ENCODE assay signal across 8 cellular contexts in the genomic region with DNA sequence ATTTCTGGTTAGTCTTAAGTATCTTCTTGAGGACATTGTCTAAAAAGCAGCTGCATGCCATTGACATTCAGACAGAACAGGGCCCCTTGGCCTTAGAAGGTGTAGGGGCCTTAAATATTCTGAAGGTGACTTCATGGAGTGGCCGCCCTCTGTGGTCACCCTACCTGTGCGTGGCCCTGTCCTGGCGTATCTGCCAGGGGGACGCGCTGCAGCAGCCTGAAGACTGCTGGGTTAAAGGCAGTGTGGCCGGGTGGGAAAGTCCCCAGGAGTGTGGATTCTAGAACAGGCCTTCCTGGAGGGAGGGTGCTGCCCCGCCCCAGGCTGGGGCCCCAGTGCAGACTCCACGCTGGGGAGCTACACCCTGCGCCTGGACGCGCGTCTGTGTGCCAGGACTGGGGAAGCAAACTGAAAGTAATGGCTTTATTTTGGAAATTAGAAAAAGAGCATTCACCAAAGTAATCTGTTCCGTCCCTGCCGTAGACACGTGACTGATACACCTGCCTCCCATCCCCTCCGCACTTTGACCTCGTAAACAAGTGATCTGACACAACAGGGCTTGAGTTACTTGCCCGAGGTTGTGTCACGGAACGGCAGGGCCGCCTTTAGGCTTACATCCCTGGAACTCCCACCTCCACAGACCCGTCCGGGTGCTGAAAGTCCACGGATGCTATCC. TPM values are rescaled to one million over a fixed set of nuclear protein-coding genes. Genes with fewer than 3 reads are reported as not detected.
A peak's percentile ranks its signal among the peaks of the same experiment; 100 is the strongest.
DNase-seq lines count a peak whose midpoint lies in the region; ATAC-seq and TF ChIP-seq lines count a peak whose summit lies in the region.

No MANE protein-coding gene starts in this region.

- no peaks in the 10 kb centered on the region for H3K9me2 ChIP-seq in MM.1S (replicated peaks; ENCODE audit: insufficient read depth, low read length)

- H4K20me1 ChIP-seq in MM.1S (ENCODE audit: insufficient read depth, low read length): no peaks in the 10 kb centered on the region

- peaks cover 13 to 35% of the 10 kb centered on the region in 2 donors for H3K36me3 Mint-ChIP-seq in activated naive CD4-positive, alpha-beta T cell treated with anti-CD3 and anti-CD28 coated beads, Interleukin-2, amount 50 U/mL, for 72 hours

- no peaks in the 10 kb centered on the region; the same call in 1 of the 2 replicates for H3K36me3 ChIP-seq in MM.1S (replicated peaks; ENCODE audit: insufficient read depth, low read length)

- TF ChIP-seq CTCF in GM12875 (IDR thresholded peaks at IDR 0.05; ENCODE audit: borderline replicate concordance, insufficient read depth, low read depth, low read length) (no peak), MM.1S (IDR thresholded peaks at IDR 0.05; ENCODE audit: low read length) (no peak)

- H3K27ac ChIP-seq in MM.1S (ENCODE audit: low read length): peak overlapping the region; percentile 67

- peaks cover 23% of the 10 kb centered on the region for H3F3A ChIP-seq in MM.1S (ENCODE audit: insufficient read depth, low read length)

- H3K9me3 Mint-ChIP-seq in activated naive CD4-positive, alpha-beta T cell treated with anti-CD3 and anti-CD28 coated beads, Interleukin-2, amount 50 U/mL, for 72 hours: no peaks in the 10 kb centered on the region

- H3K4me2 ChIP-seq in MM.1S (ENCODE audit: low read depth, low read length): peak overlapping the region; percentile 89

- H2AFZ ChIP-seq in MM.1S (ENCODE audit: low read length): peak overlapping the region; percentile 42

- ATAC-seq in activated naive CD4-positive, alpha-beta T cell treated with anti-CD3 and anti-CD28 coated beads, Interleukin-2, amount 50 U/mL, for 72 hours: peak; percentile 70 to 75
- ATAC-seq in GM18519 (IDR thresholded peaks at IDR 0.05; ENCODE audit: low FRiP score, unreplicated experiment): no peak

- H3K4me1 ChIP-seq in MM.1S (ENCODE audit: low read length): peaks cover 20% of the 10 kb centered on the region

- H3K4me3 ChIP-seq in GM12875 (ENCODE audit: low read depth, low read length) (peak overlapping the region; percentile 80), MM.1S (ENCODE audit: low read length) (peak overlapping the region; percentile 78)

- H3K9me3 ChIP-seq in MM.1S (replicated peaks; ENCODE audit: insufficient read depth, low read length): no peaks in the 10 kb centered on the region

- DNase-seq in MM.1S: peak; percentile 85
- peak; percentile 44 to 61 for DNase-seq in activated naive CD4-positive, alpha-beta T cell treated with anti-CD3 and anti-CD28 coated beads, Interleukin-2, amount 50 U/mL, for 72 hours (ENCODE audit: low spot score in 2 of 2)
- DNase-seq in iPS-NIHi7 (ENCODE audit: extremely low spot score): peak; percentile 38
- DNase-seq in stimulated activated CD4-positive, alpha-beta T cell treated with anti-CD3 and anti-CD28 coated beads, Interleukin-2, amount 100 ng/mL, for 4 hours (ENCODE audit: low read depth): peak; percentile 38
- no peak for DNase-seq in HK-2 (ENCODE audit: unreplicated experiment)
- no peak for DNase-seq in pons (ENCODE audit: low spot score)

- peak overlapping the region; percentile 73; the same call in 1 of the 2 replicates for H3K9ac ChIP-seq in MM.1S (ENCODE audit: low read length)

- peak overlapping the region; percentile 56 to 95 for H3K27ac Mint-ChIP-seq in activated naive CD4-positive, alpha-beta T cell treated with anti-CD3 and anti-CD28 coated beads, Interleukin-2, amount 50 U/mL, for 72 hours

- no peaks in the 10 kb centered on the region for H3K27me3 ChIP-seq in MM.1S (replicated peaks; ENCODE audit: insufficient read depth, low read length)

- peaks cover 62% of the 10 kb centered on the region for H3K79me2 ChIP-seq in MM.1S (ENCODE audit: low read length)

RNA-seq across cellular contexts. Expression of a gene that starts 1.8 kb away (rescaled TPM):
- total RNA-seq in activated naive CD4-positive, alpha-beta T cell treated with anti-CD3 and anti-CD28 coated beads, Interleukin-2, amount 50 U/mL, for 72 hours: 100 to 1,000 TPM in 1 of 2 donors, 10 to 100 TPM in 1; 21.2 to 109 TPM

Comparison
In these comparisons a context has a peak if more than half of its experiments do, and no peak if none do; other contexts are left out.
1. DNase-seq: peak in MM.1S (single experiment), activated naive CD4-positive, alpha-beta T cell treated with anti-CD3 and anti-CD28 coated beads, Interleukin-2, amount 50 U/mL, for 72 hours (2 of 2), iPS-NIHi7 (single experiment) and stimulated activated CD4-positive, alpha-beta T cell treated with anti-CD3 and anti-CD28 coated beads, Interleukin-2, amount 100 ng/mL, for 4 hours (single experiment); none in HK-2 (single experiment) and pons (single experiment).